10 cellular contexts compared by ENCODE assay signal in the genomic region with DNA sequence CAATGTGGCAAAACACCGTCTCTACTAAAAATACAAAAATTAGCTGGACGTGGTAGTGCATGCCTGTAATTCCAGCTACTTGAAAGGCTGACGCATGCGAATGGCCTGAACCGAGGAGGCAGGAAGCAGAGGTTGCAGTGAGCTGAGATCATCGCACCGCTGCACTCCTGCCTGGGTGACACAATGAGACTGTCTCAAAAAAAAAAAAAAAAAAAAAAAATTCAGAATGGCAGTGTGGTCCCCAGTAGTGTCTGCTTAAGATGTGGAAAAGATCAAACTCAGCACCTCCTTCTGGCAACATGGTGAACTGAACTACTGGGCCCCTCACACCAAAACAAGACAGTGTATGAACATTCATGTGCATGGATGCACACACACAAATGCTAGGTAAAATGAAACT. TPM values are rescaled to one million over a fixed set of nuclear protein-coding genes. Genes with fewer than 3 reads are reported as not detected.
DNase-seq lines count a peak whose midpoint lies in the region; ATAC-seq, FAIRE-seq and TF ChIP-seq lines count a peak whose summit lies in the region.
"Had no signal": no experiment of that assay in that cellular context is flagged by ENCODE, and none has a peak within 500 bp of the region (broad histone marks: within the 10 kb centered on the region; RNA-seq: fewer than 3 reads in every experiment).

No MANE protein-coding gene starts in this region.

- H3K4me1 ChIP-seq in hepatocyte (ENCODE audit: insufficient read depth) = peaks cover 6% of the 10 kb centered on the region

- TF ChIP-seq CTCF in hepatocyte (IDR thresholded peaks at IDR 0.05; ENCODE audit: poor library complexity) = no peak

- H3K27ac ChIP-seq in hepatocyte = peak overlapping the region; percentile 78

- no peaks in the 10 kb centered on the region for H3K27me3 ChIP-seq in hepatocyte

- no peak overlapping the region for H3K4me2 ChIP-seq in hepatocyte

- no peaks in the 10 kb centered on the region for H4K20me1 ChIP-seq in hepatocyte (ENCODE audit: insufficient read depth, poor library complexity, severe bottlenecking)

- H3K9me3 ChIP-seq in hepatocyte (ENCODE audit: low read depth) = no peaks in the 10 kb centered on the region

- ATAC-seq in GM21717 (IDR thresholded peaks at IDR 0.05; ENCODE audit: unreplicated experiment) (no peak), GM21737 (IDR thresholded peaks at IDR 0.05; ENCODE audit: unreplicated experiment) (no peak)

- H3K36me3 ChIP-seq in hepatocyte (replicated peaks; ENCODE audit: insufficient read depth, low read depth) = no peaks in the 10 kb centered on the region

- WGBS in hepatocyte (ENCODE audit: low lambda C conversion rate, missing lambda C conversion rate) = 92% methylated on average over 7 of the region's 7 CpGs

- DNase-seq in activated CD8-positive, alpha-beta memory T cell treated with anti-CD3 and anti-CD28 coated beads, Interleukin-2, amount 50 U/mL, for 4 hours = peak; percentile 44
- DNase-seq in activated CD8-positive, alpha-beta memory T cell treated with anti-CD3 and anti-CD28 coated beads, Interleukin-2, amount 50 U/mL, for 48 hours = no peak
- DNase-seq in activated T-cell treated with anti-CD3 and anti-CD28 coated beads for 4 hours (peak; percentile 2), hepatocyte (ENCODE audit: low spot score) (no peak), urothelium cell line (ENCODE audit: low spot score) (peak; percentile 1), HUDEP-2 (lab: John Stamatoyannopoulos, UW; ENCODE audit: unreplicated experiment in 76 of 76) (no peak)
- DNase-seq: DMS79 treated with DMSO at 0.1 percent for 48 hours, T1000 had no signal

- no peak for FAIRE-seq in urothelium cell line (lab: Jason Lieb, UNC)

- H3K9me2 ChIP-seq in hepatocyte (replicated peaks; ENCODE audit: insufficient read depth) = no peaks in the 10 kb centered on the region

- no peak overlapping the region for H3K4me3 ChIP-seq in hepatocyte

- H3K79me2 ChIP-seq in hepatocyte = no peaks in the 10 kb centered on the region

- no peak overlapping the region for H2AFZ ChIP-seq in hepatocyte

RNA-seq across cellular contexts. Expression of a gene that starts 32.2 kb away (rescaled TPM):
- total RNA-seq in hepatocyte = 62.3 and 70.1 TPM in 2 replicates
- polyA plus RNA-seq in hepatocyte = 76.6 and 80.9 TPM in 2 replicates

RNA-seq across cellular contexts. Expression of a gene that starts 59.4 kb away (rescaled TPM):
- 0.27 and 0.84 TPM in 2 replicates for total RNA-seq in hepatocyte
- 0.05 and 0.16 TPM in 2 replicates for polyA plus RNA-seq in hepatocyte

Comparison
In these comparisons a context has a peak if more than half of its experiments do, and no peak if none do; other contexts are left out.
1. DNase-seq: peak in activated CD8-positive, alpha-beta memory T cell treated with anti-CD3 and anti-CD28 coated beads, Interleukin-2, amount 50 U/mL, for 4 hours (single experiment), activated T-cell treated with anti-CD3 and anti-CD28 coated beads for 4 hours (single experiment) and urothelium cell line (single experiment); none in activated CD8-positive, alpha-beta memory T cell treated with anti-CD3 and anti-CD28 coated beads, Interleukin-2, amount 50 U/mL, for 48 hours (single experiment), hepatocyte (single experiment) and HUDEP-2 (0 of 76).